24 cellular contexts compared by ENCODE assay signal in genomic region chr11:15291885-15292284, GRCh38.
DNase-seq lines count a peak whose midpoint lies in the region; ATAC-seq lines count a peak whose summit lies in the region.
"Had no signal": no experiment of that assay in that cellular context is flagged by ENCODE, and none has a peak within 500 bp of the region (broad histone marks: within the 10 kb centered on the region; RNA-seq: fewer than 3 reads in every experiment).

No MANE protein-coding gene starts in this region.

- peaks cover 0 to 2% (median 0%) of the 10 kb centered on the region in 6 donors for H3K9me3 Mint-ChIP-seq in immature natural killer cell
- H3K9me3 Mint-ChIP-seq: activated B cell treated with CpG ODN at 0.5 μM for 24 hours; activated naive CD4-positive, alpha-beta T cell treated with anti-CD3 and anti-CD28 coated beads, Interleukin-2, amount 10 ng/mL, durations not matched to agents 7 days and 5 days; effector memory CD8-positive, alpha-beta T cell had no signal

- no peak overlapping the region for H3K4me3 Mint-ChIP-seq in immature natural killer cell
- H3K4me3 Mint-ChIP-seq: activated B cell treated with CpG ODN at 0.5 μM for 24 hours; activated naive CD4-positive, alpha-beta T cell treated with anti-CD3 and anti-CD28 coated beads, Interleukin-2, amount 10 ng/mL, durations not matched to agents 7 days and 5 days; CD14-positive monocyte; effector memory CD8-positive, alpha-beta T cell; stimulated activated naive CD8-positive, alpha-beta T cell treated with anti-CD3 and anti-CD28 coated beads, Interleukin-15, Interleukin-2, amounts not matched to agents 100 ng/mL and 50 ng/mL, for 24 hours had no signal

- H3K27me3 Mint-ChIP-seq in immature natural killer cell (ENCODE audit: low read depth in 3 of 3): peaks cover 0 to 3% (median 2%) of the 10 kb centered on the region in 3 donors
- H3K27me3 Mint-ChIP-seq: activated B cell treated with CpG ODN at 0.5 μM for 24 hours; activated naive CD4-positive, alpha-beta T cell treated with anti-CD3 and anti-CD28 coated beads, Interleukin-2, amount 10 ng/mL, durations not matched to agents 7 days and 5 days had no signal

- no peaks in the 10 kb centered on the region for H3K4me1 Mint-ChIP-seq in immature natural killer cell
- H3K4me1 Mint-ChIP-seq: activated B cell treated with CpG ODN at 0.5 μM for 24 hours; activated naive CD4-positive, alpha-beta T cell treated with anti-CD3 and anti-CD28 coated beads, Interleukin-2, amount 10 ng/mL, durations not matched to agents 7 days and 5 days; CD14-positive monocyte had no signal

- DNase-seq in Ammon's horn (ENCODE audit: low spot score) (peak; percentile 47), EH (ENCODE audit: low read depth) (peak; percentile 6), NCI-H69 (lab: John Stamatoyannopoulos, UW) (peak; percentile 51), kidney tubule cell (ENCODE audit: low spot score) (peak; percentile 33), sciatic nerve (ENCODE audit: low spot score) (no peak), immature natural killer cell (no peak)
- DNase-seq: activated B cell treated with CpG ODN at 0.5 μM for 24 hours; activated CD4-positive, alpha-beta T cell treated with anti-CD3 and anti-CD28 coated beads, Interleukin-2, amount 50 U/mL, for 48 hours; activated CD8-positive, alpha-beta memory T cell treated with anti-CD3 and anti-CD28 coated beads, Interleukin-2, amount 50 U/mL, for 4 hours; activated naive CD4-positive, alpha-beta T cell treated with anti-CD3 and anti-CD28 coated beads, Interleukin-2, amount 10 ng/mL, durations not matched to agents 7 days and 5 days; cortex of kidney; effector memory CD8-positive, alpha-beta T cell; erythroblast; GDM1; mesenchymal stem cell; MV-4-11; NCI-H187; NCI-H526 treated with DMSO at 0.1 percent for 48 hours; psoas muscle; T-helper 1 cell had no signal

- no peak overlapping the region for H3K27ac Mint-ChIP-seq in immature natural killer cell
- H3K27ac Mint-ChIP-seq: activated B cell treated with CpG ODN at 0.5 μM for 24 hours; activated naive CD4-positive, alpha-beta T cell treated with anti-CD3 and anti-CD28 coated beads, Interleukin-2, amount 10 ng/mL, durations not matched to agents 7 days and 5 days; CD14-positive monocyte; effector memory CD8-positive, alpha-beta T cell; stimulated activated naive CD8-positive, alpha-beta T cell treated with anti-CD3 and anti-CD28 coated beads, Interleukin-15, Interleukin-2, amounts not matched to agents 100 ng/mL and 50 ng/mL, for 24 hours had no signal

- ATAC-seq in sciatic nerve (no peak), HG02610 (IDR thresholded peaks at IDR 0.05; ENCODE audit: unreplicated experiment) (no peak), HG02884 (IDR thresholded peaks at IDR 0.05; ENCODE audit: unreplicated experiment) (no peak)
- ATAC-seq: effector memory CD8-positive, alpha-beta T cell; psoas muscle had no signal

- intact Hi-C loops in sciatic nerve (cut with DNase I): no loop called here

- H3K36me3 Mint-ChIP-seq in immature natural killer cell: no peaks in the 10 kb centered on the region
- H3K36me3 Mint-ChIP-seq: activated naive CD4-positive, alpha-beta T cell treated with anti-CD3 and anti-CD28 coated beads, Interleukin-2, amount 10 ng/mL, durations not matched to agents 7 days and 5 days; CD14-positive monocyte had no signal

Comparison
In these comparisons a context has a peak if more than half of its experiments do, and no peak if none do; other contexts are left out.
1. DNase-seq: peak in Ammon's horn (single experiment), EH (single experiment), NCI-H69 (single experiment) and kidney tubule cell (single experiment); none in sciatic nerve (single experiment) and immature natural killer cell (0 of 3).